ENCODE assay signal across 8 cellular contexts in genomic region chr1:92481598-92482403, GRCh38. TPM values are rescaled to one million over a fixed set of nuclear protein-coding genes. Genes with fewer than 3 reads are reported as not detected.
A peak's percentile ranks its signal among the peaks of the same experiment; 100 is the strongest.
DNase-seq lines count a peak whose midpoint lies in the region; ATAC-seq and TF ChIP-seq lines count a peak whose summit lies in the region.

No MANE protein-coding gene starts in this region.

- H3K9ac ChIP-seq in colonic mucosa (ENCODE audit: low read depth in 2 of 2, low read length in 2 of 2), result peak overlapping the region; percentile 60 to 63

- H3K4me1 ChIP-seq in ACC112 (ENCODE audit: control insufficient read depth, insufficient read depth, low read length, unreplicated experiment) (peaks cover 23% of the 10 kb centered on the region), colonic mucosa (peaks cover 33% of the 10 kb centered on the region)

- H3K4me3 ChIP-seq in ACC112 (ENCODE audit: low read depth, low read length) (peak overlapping the region; percentile 73), H7 (ENCODE audit: insufficient read depth, low read depth, low read length) (no peak overlapping the region), colonic mucosa (peak overlapping the region; percentile 63)

- no peak for ATAC-seq in HG02938 (IDR thresholded peaks at IDR 0.05; ENCODE audit: unreplicated experiment)

- H3K36me3 ChIP-seq in ACC112 (ENCODE audit: insufficient read depth, low read length) (no peaks in the 10 kb centered on the region), H7 (replicated peaks; ENCODE audit: control insufficient read depth, insufficient read depth, low read length) (no peaks in the 10 kb centered on the region), colonic mucosa (no peaks in the 10 kb centered on the region)

- H3K79me2 ChIP-seq in ACC112 (ENCODE audit: control insufficient read depth, insufficient read depth, low read length, unreplicated experiment), result no peaks in the 10 kb centered on the region

- peak; percentile 56 for DNase-seq in H7
- peak; percentile 21 for DNase-seq in colonic mucosa
- peak; percentile 15 for DNase-seq in myocyte (ENCODE audit: low read depth)
- no peak for DNase-seq in DMS 273 treated with DMSO at 0.1 percent for 48 hours (lab: John Stamatoyannopoulos, UW)
- no peak for DNase-seq in stimulated activated CD4-positive, alpha-beta T cell treated with anti-CD3 and anti-CD28 coated beads, Interleukin-4, amount 100 ng/mL, for 4 hours
- no peak for DNase-seq in stimulated activated CD4-positive, alpha-beta T cell treated with anti-CD3 and anti-CD28 coated beads, Interleukin-4, amount 100 ng/mL, for 1 hour

- H3K27ac ChIP-seq in ACC112 (ENCODE audit: low read depth, low read length), result no peak overlapping the region
- no peak overlapping the region for H3K27ac ChIP-seq in colonic mucosa

- intact Hi-C loops in colonic mucosa (cut with DNase I), result loop anchor here (10.0 kb wide), 1 partner anchor 167 kb away; no protein-coding TSS in a partner anchor

- H3K27me3 ChIP-seq in ACC112 (ENCODE audit: insufficient read depth, low read length) (peaks cover 86% of the 10 kb centered on the region), H7 (ENCODE audit: control insufficient read depth, insufficient read depth, low read length) (peaks cover 99% of the 10 kb centered on the region), colonic mucosa (peaks cover 70% of the 10 kb centered on the region)

- H2AFZ ChIP-seq in ACC112 (ENCODE audit: low read length, unreplicated experiment), result no peak overlapping the region

- TF ChIP-seq CTCF in colonic mucosa (IDR thresholded peaks at IDR 0.05), result no peak

- H3K9me3 ChIP-seq in colonic mucosa, result no peaks in the 10 kb centered on the region

RNA-seq across cellular contexts. Expression of gene GFI1, which starts 4.9 kb away (rescaled TPM):
- 0.11 and 0.48 TPM in 2 replicates for total RNA-seq in H7 (2014; rRNA removed; shearing (Covaris generic))
- total RNA-seq in colonic mucosa (1 to 10 TPM; 5.4 to 8.7 TPM), myocyte (0.10 and 0.29 TPM in 2 replicates)
- 0.06 TPM for polyA plus RNA-seq in myocyte (2012)

Comparison
In these comparisons a context has a peak if more than half of its experiments do, and no peak if none do; other contexts are left out.
1. DNase-seq: peak in H7 (single experiment), colonic mucosa (single experiment) and myocyte (single experiment); none in DMS 273 treated with DMSO at 0.1 percent for 48 hours (single experiment), stimulated activated CD4-positive, alpha-beta T cell treated with anti-CD3 and anti-CD28 coated beads, Interleukin-4, amount 100 ng/mL, for 4 hours (0 of 2) and stimulated activated CD4-positive, alpha-beta T cell treated with anti-CD3 and anti-CD28 coated beads, Interleukin-4, amount 100 ng/mL, for 1 hour (single experiment).